ENCODE assay signal across 3 cellular contexts in the genomic region with DNA sequence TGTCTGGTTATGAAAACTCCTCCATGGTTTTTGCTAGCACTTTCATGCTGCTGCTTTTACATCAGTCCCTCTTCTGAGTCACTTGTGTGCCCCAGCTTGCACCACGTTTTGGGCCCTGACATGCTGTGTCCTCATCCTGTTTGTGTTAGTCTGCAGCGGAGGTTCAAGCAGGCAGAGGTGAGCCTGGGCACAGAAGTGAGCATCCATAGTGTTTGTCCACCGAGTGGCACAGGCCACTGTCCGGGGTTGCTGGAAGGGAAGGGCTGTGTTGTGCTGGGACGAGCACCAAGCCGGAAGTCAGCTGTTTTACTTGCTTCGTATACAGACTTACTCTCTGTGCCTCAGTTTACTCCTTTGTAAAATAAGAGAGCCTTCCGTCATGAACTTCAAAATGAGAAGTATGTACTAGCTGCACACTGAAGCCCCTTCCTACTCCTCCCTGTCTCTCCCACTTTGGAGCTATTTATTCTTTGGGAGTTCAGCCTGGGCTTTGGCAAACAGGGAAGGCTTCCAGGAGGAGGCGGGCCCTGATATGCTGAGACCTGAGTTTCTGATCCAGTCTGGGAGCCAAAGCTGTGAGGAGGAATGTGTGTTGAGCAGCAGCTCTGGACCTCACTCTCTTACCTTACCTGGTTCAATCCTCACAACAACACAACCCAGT.
TF ChIP-seq lines count a peak whose summit lies in the region.

No MANE protein-coding gene starts in this region.

TF ChIP-seq in GM23338, 12 proteins besides CTCF, POLR2A, EP300 and RAD21:
- TF ChIP-seq, protein P1, sequence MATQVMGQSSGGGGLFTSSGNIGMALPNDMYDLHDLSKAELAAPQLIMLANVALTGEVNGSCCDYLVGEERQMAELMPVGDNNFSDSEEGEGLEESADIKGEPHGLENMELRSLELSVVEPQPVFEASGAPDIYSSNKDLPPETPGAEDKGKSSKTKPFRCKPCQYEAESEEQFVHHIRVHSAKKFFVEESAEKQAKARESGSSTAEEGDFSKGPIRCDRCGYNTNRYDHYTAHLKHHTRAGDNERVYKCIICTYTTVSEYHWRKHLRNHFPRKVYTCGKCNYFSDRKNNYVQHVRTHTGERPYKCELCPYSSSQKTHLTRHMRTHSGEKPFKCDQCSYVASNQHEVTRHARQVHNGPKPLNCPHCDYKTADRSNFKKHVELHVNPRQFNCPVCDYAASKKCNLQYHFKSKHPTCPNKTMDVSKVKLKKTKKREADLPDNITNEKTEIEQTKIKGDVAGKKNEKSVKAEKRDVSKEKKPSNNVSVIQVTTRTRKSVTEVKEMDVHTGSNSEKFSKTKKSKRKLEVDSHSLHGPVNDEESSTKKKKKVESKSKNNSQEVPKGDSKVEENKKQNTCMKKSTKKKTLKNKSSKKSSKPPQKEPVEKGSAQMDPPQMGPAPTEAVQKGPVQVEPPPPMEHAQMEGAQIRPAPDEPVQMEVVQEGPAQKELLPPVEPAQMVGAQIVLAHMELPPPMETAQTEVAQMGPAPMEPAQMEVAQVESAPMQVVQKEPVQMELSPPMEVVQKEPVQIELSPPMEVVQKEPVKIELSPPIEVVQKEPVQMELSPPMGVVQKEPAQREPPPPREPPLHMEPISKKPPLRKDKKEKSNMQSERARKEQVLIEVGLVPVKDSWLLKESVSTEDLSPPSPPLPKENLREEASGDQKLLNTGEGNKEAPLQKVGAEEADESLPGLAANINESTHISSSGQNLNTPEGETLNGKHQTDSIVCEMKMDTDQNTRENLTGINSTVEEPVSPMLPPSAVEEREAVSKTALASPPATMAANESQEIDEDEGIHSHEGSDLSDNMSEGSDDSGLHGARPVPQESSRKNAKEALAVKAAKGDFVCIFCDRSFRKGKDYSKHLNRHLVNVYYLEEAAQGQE (IDR thresholded peaks at IDR 0.05; ENCODE audit: unreplicated experiment): no peak
- no peak for TF ChIP-seq STAT1 (IDR thresholded peaks at IDR 0.05; ENCODE audit: unreplicated experiment)
TF ChIP-seq in GM23338: peak in this region for 0.

TF ChIP-seq in K562, 482 proteins besides CTCF, POLR2A, EP300 and RAD21 (continues in another document):
- TF ChIP-seq MECOM (CRISPR knock-in tag; IDR thresholded peaks at IDR 0.05) (no peak), HEY1 (CRISPR knock-in tag; IDR thresholded peaks at IDR 0.05; ENCODE audit: borderline replicate concordance) (no peak), ZNF239 (CRISPR knock-in tag; IDR thresholded peaks at IDR 0.05) (no peak; the same call in 1 of the 2 replicates), ATF1 (CRISPR knock-in tag; IDR thresholded peaks at IDR 0.05) (no peak), ATF1 (tag; IDR thresholded peaks at IDR 0.05) (no peak), HSF4 (CRISPR knock-in tag; IDR thresholded peaks at IDR 0.05; ENCODE audit: borderline replicate concordance) (peak; percentile 71; the same call in 1 of the 2 replicates), HLTF (IDR thresholded peaks at IDR 0.05) (no peak), ZFP1 (CRISPR knock-in tag; IDR thresholded peaks at IDR 0.05) (peak; percentile 61; the same call in 1 of the 2 replicates), ZNF41 (CRISPR knock-in tag; conservative IDR thresholded peaks at IDR 0.05) (0 out of 2 replicates have a peak, but pooled peaks have one; percentile 52), SLC30A9 (CRISPR knock-in tag; IDR thresholded peaks at IDR 0.05) (no peak), ZNF124 (CRISPR knock-in tag; IDR thresholded peaks at IDR 0.05) (no peak), ZNF311 (CRISPR knock-in tag; IDR thresholded peaks at IDR 0.05) (peak; percentile 55; the same call in 1 of the 2 replicates), NBN (IDR thresholded peaks at IDR 0.05; ENCODE audit: low read depth) (no peak), GTF2A2 (tag; IDR thresholded peaks at IDR 0.05) (0 out of 2 replicates have a peak, but pooled peaks have one; percentile 61), ARHGAP35 (IDR thresholded peaks at IDR 0.05; ENCODE audit: partially characterized antibody) (no peak), BACH1 (tag; IDR thresholded peaks at IDR 0.05) (no peak)
- TF ChIP-seq, protein P2, sequence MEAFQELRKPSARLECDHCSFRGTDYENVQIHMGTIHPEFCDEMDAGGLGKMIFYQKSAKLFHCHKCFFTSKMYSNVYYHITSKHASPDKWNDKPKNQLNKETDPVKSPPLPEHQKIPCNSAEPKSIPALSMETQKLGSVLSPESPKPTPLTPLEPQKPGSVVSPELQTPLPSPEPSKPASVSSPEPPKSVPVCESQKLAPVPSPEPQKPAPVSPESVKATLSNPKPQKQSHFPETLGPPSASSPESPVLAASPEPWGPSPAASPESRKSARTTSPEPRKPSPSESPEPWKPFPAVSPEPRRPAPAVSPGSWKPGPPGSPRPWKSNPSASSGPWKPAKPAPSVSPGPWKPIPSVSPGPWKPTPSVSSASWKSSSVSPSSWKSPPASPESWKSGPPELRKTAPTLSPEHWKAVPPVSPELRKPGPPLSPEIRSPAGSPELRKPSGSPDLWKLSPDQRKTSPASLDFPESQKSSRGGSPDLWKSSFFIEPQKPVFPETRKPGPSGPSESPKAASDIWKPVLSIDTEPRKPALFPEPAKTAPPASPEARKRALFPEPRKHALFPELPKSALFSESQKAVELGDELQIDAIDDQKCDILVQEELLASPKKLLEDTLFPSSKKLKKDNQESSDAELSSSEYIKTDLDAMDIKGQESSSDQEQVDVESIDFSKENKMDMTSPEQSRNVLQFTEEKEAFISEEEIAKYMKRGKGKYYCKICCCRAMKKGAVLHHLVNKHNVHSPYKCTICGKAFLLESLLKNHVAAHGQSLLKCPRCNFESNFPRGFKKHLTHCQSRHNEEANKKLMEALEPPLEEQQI (IDR thresholded peaks at IDR 0.05): no peak
- TF ChIP-seq, protein P3, sequence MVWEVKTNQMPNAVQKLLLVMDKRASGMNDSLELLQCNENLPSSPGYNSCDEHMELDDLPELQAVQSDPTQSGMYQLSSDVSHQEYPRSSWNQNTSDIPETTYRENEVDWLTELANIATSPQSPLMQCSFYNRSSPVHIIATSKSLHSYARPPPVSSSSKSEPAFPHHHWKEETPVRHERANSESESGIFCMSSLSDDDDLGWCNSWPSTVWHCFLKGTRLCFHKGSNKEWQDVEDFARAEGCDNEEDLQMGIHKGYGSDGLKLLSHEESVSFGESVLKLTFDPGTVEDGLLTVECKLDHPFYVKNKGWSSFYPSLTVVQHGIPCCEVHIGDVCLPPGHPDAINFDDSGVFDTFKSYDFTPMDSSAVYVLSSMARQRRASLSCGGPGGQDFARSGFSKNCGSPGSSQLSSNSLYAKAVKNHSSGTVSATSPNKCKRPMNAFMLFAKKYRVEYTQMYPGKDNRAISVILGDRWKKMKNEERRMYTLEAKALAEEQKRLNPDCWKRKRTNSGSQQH (CRISPR knock-in tag; IDR thresholded peaks at IDR 0.05): 0 out of 2 replicates have a peak, but pooled peaks have one; percentile 31
- TF ChIP-seq, protein P4, sequence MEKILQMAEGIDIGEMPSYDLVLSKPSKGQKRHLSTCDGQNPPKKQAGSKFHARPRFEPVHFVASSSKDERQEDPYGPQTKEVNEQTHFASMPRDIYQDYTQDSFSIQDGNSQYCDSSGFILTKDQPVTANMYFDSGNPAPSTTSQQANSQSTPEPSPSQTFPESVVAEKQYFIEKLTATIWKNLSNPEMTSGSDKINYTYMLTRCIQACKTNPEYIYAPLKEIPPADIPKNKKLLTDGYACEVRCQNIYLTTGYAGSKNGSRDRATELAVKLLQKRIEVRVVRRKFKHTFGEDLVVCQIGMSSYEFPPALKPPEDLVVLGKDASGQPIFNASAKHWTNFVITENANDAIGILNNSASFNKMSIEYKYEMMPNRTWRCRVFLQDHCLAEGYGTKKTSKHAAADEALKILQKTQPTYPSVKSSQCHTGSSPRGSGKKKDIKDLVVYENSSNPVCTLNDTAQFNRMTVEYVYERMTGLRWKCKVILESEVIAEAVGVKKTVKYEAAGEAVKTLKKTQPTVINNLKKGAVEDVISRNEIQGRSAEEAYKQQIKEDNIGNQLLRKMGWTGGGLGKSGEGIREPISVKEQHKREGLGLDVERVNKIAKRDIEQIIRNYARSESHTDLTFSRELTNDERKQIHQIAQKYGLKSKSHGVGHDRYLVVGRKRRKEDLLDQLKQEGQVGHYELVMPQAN (IDR thresholded peaks at IDR 0.05; ENCODE audit: borderline replicate concordance): no peak
- TF ChIP-seq, protein P5, sequence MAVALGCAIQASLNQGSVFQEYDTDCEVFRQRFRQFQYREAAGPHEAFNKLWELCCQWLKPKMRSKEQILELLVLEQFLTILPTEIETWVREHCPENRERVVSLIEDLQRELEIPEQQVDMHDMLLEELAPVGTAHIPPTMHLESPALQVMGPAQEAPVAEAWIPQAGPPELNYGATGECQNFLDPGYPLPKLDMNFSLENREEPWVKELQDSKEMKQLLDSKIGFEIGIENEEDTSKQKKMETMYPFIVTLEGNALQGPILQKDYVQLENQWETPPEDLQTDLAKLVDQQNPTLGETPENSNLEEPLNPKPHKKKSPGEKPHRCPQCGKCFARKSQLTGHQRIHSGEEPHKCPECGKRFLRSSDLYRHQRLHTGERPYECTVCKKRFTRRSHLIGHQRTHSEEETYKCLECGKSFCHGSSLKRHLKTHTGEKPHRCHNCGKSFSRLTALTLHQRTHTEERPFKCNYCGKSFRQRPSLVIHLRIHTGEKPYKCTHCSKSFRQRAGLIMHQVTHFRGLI (CRISPR knock-in tag; IDR thresholded peaks at IDR 0.05): no peak

TF ChIP-seq in SK-N-SH, 30 proteins besides CTCF, POLR2A, EP300 and RAD21:
- TF ChIP-seq YY1 (IDR thresholded peaks at IDR 0.05; ENCODE audit: low read depth) (no peak), TEAD4 (IDR thresholded peaks at IDR 0.05; ENCODE audit: borderline replicate concordance, insufficient read depth) (no peak), RXRA (IDR thresholded peaks at IDR 0.05; ENCODE audit: borderline replicate concordance, low read depth) (no peak), SIN3A (IDR thresholded peaks at IDR 0.05; ENCODE audit: borderline replicate concordance, low read depth, low read length) (no peak), POLR2AphosphoS5 (IDR thresholded peaks at IDR 0.05; ENCODE audit: low read depth, low read length) (no peak), ELF1 (IDR thresholded peaks at IDR 0.05) (no peak), NRF1 (IDR thresholded peaks at IDR 0.05; ENCODE audit: low read depth, low read length) (no peak), MXI1 (IDR thresholded peaks at IDR 0.05; ENCODE audit: low read depth, low read length) (no peak), TAF1 (IDR thresholded peaks at IDR 0.05; ENCODE audit: borderline replicate concordance, low read depth, low read length) (no peak), FOSL2 (IDR thresholded peaks at IDR 0.05; ENCODE audit: borderline replicate concordance, low read depth) (no peak), GABPA (IDR thresholded peaks at IDR 0.05; ENCODE audit: low read depth) (no peak), RCOR1 (IDR thresholded peaks at IDR 0.05; ENCODE audit: low read length) (no peak), CHD2 (IDR thresholded peaks at IDR 0.05; ENCODE audit: low read length, partially characterized antibody) (no peak), FOXM1 (IDR thresholded peaks at IDR 0.05; ENCODE audit: low read depth) (no peak), TCF12 (IDR thresholded peaks at IDR 0.05) (no peak)
- TF ChIP-seq, protein P6, sequence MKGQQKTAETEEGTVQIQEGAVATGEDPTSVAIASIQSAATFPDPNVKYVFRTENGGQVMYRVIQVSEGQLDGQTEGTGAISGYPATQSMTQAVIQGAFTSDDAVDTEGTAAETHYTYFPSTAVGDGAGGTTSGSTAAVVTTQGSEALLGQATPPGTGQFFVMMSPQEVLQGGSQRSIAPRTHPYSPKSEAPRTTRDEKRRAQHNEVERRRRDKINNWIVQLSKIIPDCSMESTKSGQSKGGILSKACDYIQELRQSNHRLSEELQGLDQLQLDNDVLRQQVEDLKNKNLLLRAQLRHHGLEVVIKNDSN (IDR thresholded peaks at IDR 0.05; ENCODE audit: borderline replicate concordance, low read depth): no peak
- TF ChIP-seq, protein P7, sequence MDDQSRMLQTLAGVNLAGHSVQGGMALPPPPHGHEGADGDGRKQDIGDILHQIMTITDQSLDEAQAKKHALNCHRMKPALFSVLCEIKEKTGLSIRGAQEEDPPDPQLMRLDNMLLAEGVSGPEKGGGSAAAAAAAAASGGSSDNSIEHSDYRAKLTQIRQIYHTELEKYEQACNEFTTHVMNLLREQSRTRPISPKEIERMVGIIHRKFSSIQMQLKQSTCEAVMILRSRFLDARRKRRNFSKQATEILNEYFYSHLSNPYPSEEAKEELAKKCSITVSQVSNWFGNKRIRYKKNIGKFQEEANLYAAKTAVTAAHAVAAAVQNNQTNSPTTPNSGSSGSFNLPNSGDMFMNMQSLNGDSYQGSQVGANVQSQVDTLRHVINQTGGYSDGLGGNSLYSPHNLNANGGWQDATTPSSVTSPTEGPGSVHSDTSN (IDR thresholded peaks at IDR 0.05): no peak
- TF ChIP-seq, protein P8, sequence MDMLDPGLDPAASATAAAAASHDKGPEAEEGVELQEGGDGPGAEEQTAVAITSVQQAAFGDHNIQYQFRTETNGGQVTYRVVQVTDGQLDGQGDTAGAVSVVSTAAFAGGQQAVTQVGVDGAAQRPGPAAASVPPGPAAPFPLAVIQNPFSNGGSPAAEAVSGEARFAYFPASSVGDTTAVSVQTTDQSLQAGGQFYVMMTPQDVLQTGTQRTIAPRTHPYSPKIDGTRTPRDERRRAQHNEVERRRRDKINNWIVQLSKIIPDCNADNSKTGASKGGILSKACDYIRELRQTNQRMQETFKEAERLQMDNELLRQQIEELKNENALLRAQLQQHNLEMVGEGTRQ (IDR thresholded peaks at IDR 0.05; ENCODE audit: borderline replicate concordance, low read depth, low read length): no peak
- TF ChIP-seq, protein P9, sequence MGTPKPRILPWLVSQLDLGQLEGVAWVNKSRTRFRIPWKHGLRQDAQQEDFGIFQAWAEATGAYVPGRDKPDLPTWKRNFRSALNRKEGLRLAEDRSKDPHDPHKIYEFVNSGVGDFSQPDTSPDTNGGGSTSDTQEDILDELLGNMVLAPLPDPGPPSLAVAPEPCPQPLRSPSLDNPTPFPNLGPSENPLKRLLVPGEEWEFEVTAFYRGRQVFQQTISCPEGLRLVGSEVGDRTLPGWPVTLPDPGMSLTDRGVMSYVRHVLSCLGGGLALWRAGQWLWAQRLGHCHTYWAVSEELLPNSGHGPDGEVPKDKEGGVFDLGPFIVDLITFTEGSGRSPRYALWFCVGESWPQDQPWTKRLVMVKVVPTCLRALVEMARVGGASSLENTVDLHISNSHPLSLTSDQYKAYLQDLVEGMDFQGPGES (IDR thresholded peaks at IDR 0.05; ENCODE audit: low read depth, low read length): no peak
